In the genomic region with DNA sequence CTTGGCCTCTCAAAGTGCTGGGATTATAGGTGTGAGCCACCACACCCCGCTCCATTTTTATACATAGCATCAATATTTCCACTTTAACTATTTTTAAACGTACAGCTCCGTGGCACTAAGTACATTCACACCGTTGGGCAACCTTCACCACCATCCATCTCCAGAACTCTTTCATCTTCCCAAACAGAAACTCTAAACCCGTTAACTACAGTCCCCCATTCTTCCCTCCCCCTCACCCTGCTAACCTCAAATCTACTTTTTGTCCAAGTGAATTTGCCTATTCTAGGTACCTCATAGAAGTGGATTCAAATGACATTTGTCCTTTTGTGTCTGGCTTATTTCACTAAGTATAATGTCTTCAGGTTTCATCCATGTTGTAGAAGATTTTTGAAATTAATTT, we compare ENCODE assay signal across 24 cellular contexts. TPM values are rescaled to one million over a fixed set of nuclear protein-coding genes. Genes with fewer than 3 reads are reported as not detected.
DNase-seq lines count a peak whose midpoint lies in the region; ATAC-seq, FAIRE-seq and TF ChIP-seq lines count a peak whose summit lies in the region.
"Had no signal": no experiment of that assay in that cellular context is flagged by ENCODE, and none has a peak within 500 bp of the region (broad histone marks: within the 10 kb centered on the region; RNA-seq: fewer than 3 reads in every experiment).

No MANE protein-coding gene starts in this region.

- peaks cover 51% of the 10 kb centered on the region for H3K4me1 ChIP-seq in DND-41 (ENCODE audit: insufficient read depth, low read length)
- H3K4me1 ChIP-seq in Karpas-422 (ENCODE audit: low read length), result peaks cover 68% of the 10 kb centered on the region
- H3K4me1 ChIP-seq in breast epithelium, result no peaks in the 10 kb centered on the region

- H3K9me2 ChIP-seq in Karpas-422 (replicated peaks; ENCODE audit: insufficient read depth, low read length), result no peaks in the 10 kb centered on the region

- H3K27ac ChIP-seq in DND-41 (ENCODE audit: low read length) (peak overlapping the region; percentile 63; the same call in 1 of the 2 replicates), Karpas-422 (ENCODE audit: low read length) (peak overlapping the region; percentile 99), breast epithelium (no peak overlapping the region)
- H3K27ac ChIP-seq: 22Rv1, GM23248 had no signal

- CTCF ChIA-PET in activated CD8-positive, alpha-beta T cell treated with anti-CD3 and anti-CD28 coated beads for 36 hours (lab: Charles Lee), result interaction anchor here (1.4 kb wide), 1 partner anchor 281 kb away, joined by 3 read pairs; the partner anchor contains the start of gene SLC2A11
- CTCF ChIA-PET in activated CD8-positive, alpha-beta T cell treated with anti-CD3 and anti-CD28 coated beads, Interleukin-2, amount 10 ng/mL, durations not matched to agents 7 days and 5 days (lab: Charles Lee), result no interaction called here
- CTCF ChIA-PET in WTC11 (lab: Charles Lee), result interaction anchor here (1.8 kb wide), 1 partner anchor 15 kb away, joined by 12 read pairs; no protein-coding TSS in a partner anchor

- no peaks in the 10 kb centered on the region for H3K9me3 ChIP-seq in DND-41 (ENCODE audit: insufficient read depth, low read length, severe bottlenecking)
- no peaks in the 10 kb centered on the region for H3K9me3 ChIP-seq in Karpas-422 (ENCODE audit: low read length)
- H3K9me3 ChIP-seq in breast epithelium, result no peaks in the 10 kb centered on the region

- peak; percentile 5 for FAIRE-seq in urothelium cell line (lab: Jason Lieb, UNC)
- FAIRE-seq: A204.1, G401.6, GM12892, GM19239, H1 had no signal

- intact Hi-C loops in activated CD8-positive, alpha-beta T cell treated with anti-CD3 and anti-CD28 coated beads for 36 hours (cut with micrococcal nuclease), result no loop called here
- intact Hi-C loops in breast epithelium (cut with DNase I; ENCODE audit: low total_unique reads), result no loop called here

- H3K27me3 Mint-ChIP-seq in activated CD8-positive, alpha-beta T cell treated with anti-CD3 and anti-CD28 coated beads for 36 hours, result peaks cover 30% of the 10 kb centered on the region
- H3K27me3 Mint-ChIP-seq in activated CD8-positive, alpha-beta T cell treated with anti-CD3 and anti-CD28 coated beads, Interleukin-2, amount 10 ng/mL, durations not matched to agents 7 days and 5 days (ENCODE audit: low read depth), result peaks cover 27% of the 10 kb centered on the region
- H3K27me3 Mint-ChIP-seq in WTC11 (ENCODE audit: low read depth), result peaks cover 8% of the 10 kb centered on the region

- TF ChIP-seq CTCF in activated CD8-positive, alpha-beta T cell treated with anti-CD3 and anti-CD28 coated beads for 36 hours (IDR thresholded peaks at IDR 0.05), result no peak
- TF ChIP-seq CTCF in DND-41 (IDR thresholded peaks at IDR 0.05; ENCODE audit: borderline replicate concordance, extremely low read depth, low read length, poor library complexity, severe bottlenecking), result no peak
- no peak for TF ChIP-seq CTCF in breast epithelium (IDR thresholded peaks at IDR 0.05)
- no peak for TF ChIP-seq CTCF in WTC11 (IDR thresholded peaks at IDR 0.05)

- H3K27ac Mint-ChIP-seq in activated CD8-positive, alpha-beta T cell treated with anti-CD3 and anti-CD28 coated beads for 36 hours, result no peak overlapping the region
- no peak overlapping the region for H3K27ac Mint-ChIP-seq in activated CD8-positive, alpha-beta T cell treated with anti-CD3 and anti-CD28 coated beads, Interleukin-2, amount 10 ng/mL, durations not matched to agents 7 days and 5 days
- H3K27ac Mint-ChIP-seq in WTC11, result no peak overlapping the region
- H3K27ac Mint-ChIP-seq: B cell had no signal

- H3K79me2 ChIP-seq in DND-41 (ENCODE audit: insufficient read depth, low read length) (peaks cover 12% of the 10 kb centered on the region), Karpas-422 (ENCODE audit: low read length) (0 out of 2 replicates have a peak, but pooled peaks cover 4% of the 10 kb centered on the region)

- peaks cover 4% of the 10 kb centered on the region for H3K4me1 Mint-ChIP-seq in activated CD8-positive, alpha-beta T cell treated with anti-CD3 and anti-CD28 coated beads for 36 hours (ENCODE audit: low read depth)
- H3K4me1 Mint-ChIP-seq in activated CD8-positive, alpha-beta T cell treated with anti-CD3 and anti-CD28 coated beads, Interleukin-2, amount 10 ng/mL, durations not matched to agents 7 days and 5 days (ENCODE audit: low read depth), result peaks cover 19% of the 10 kb centered on the region
- no peaks in the 10 kb centered on the region for H3K4me1 Mint-ChIP-seq in WTC11
- H3K4me1 Mint-ChIP-seq: CD4-positive, alpha-beta memory T cell had no signal

- POLR2A ChIA-PET in activated CD8-positive, alpha-beta T cell treated with anti-CD3 and anti-CD28 coated beads for 36 hours (lab: Charles Lee), result no interaction called here
- POLR2A ChIA-PET in activated CD8-positive, alpha-beta T cell treated with anti-CD3 and anti-CD28 coated beads, Interleukin-2, amount 10 ng/mL, durations not matched to agents 7 days and 5 days (lab: Charles Lee), result no interaction called here
- POLR2A ChIA-PET in WTC11 (lab: Charles Lee), result no interaction called here

- H2AFZ ChIP-seq in DND-41 (ENCODE audit: low read depth, low read length), result no peak overlapping the region
- H2AFZ ChIP-seq in Karpas-422 (ENCODE audit: low read length), result no peak overlapping the region
- H2AFZ ChIP-seq: GM23248 had no signal

- H3K36me3 Mint-ChIP-seq in activated CD8-positive, alpha-beta T cell treated with anti-CD3 and anti-CD28 coated beads for 36 hours (ENCODE audit: low read depth), result no peaks in the 10 kb centered on the region
- H3K36me3 Mint-ChIP-seq in activated CD8-positive, alpha-beta T cell treated with anti-CD3 and anti-CD28 coated beads, Interleukin-2, amount 10 ng/mL, durations not matched to agents 7 days and 5 days (ENCODE audit: low read depth), result no peaks in the 10 kb centered on the region
- no peaks in the 10 kb centered on the region for H3K36me3 Mint-ChIP-seq in WTC11
- H3K36me3 Mint-ChIP-seq: CD4-positive, alpha-beta memory T cell had no signal

- no peak overlapping the region for H3K4me3 ChIP-seq in DND-41 (ENCODE audit: low read depth in 1 of 2, low read length in 2 of 2)
- H3K4me3 ChIP-seq in Karpas-422 (ENCODE audit: low read length), result peak overlapping the region; percentile 72; the same call in 1 of the 2 replicates
- no peak overlapping the region for H3K4me3 ChIP-seq in breast epithelium
- H3K4me3 ChIP-seq: GM23248 had no signal

- H3K9ac ChIP-seq in DND-41 (ENCODE audit: low read depth, low read length) (peak overlapping the region; percentile 30; the same call in 1 of the 2 replicates), Karpas-422 (ENCODE audit: low read length) (peak overlapping the region; percentile 99)
- H3K9ac ChIP-seq: GM23248 had no signal

- no peak overlapping the region for H3K4me3 Mint-ChIP-seq in activated CD8-positive, alpha-beta T cell treated with anti-CD3 and anti-CD28 coated beads for 36 hours
- no peak overlapping the region for H3K4me3 Mint-ChIP-seq in activated CD8-positive, alpha-beta T cell treated with anti-CD3 and anti-CD28 coated beads, Interleukin-2, amount 10 ng/mL, durations not matched to agents 7 days and 5 days
- H3K4me3 Mint-ChIP-seq in WTC11, result no peak overlapping the region
- H3K4me3 Mint-ChIP-seq: B cell; CD4-positive, alpha-beta memory T cell had no signal

- H4K20me1 ChIP-seq in DND-41 (ENCODE audit: insufficient read depth, low read length) (no peaks in the 10 kb centered on the region), Karpas-422 (ENCODE audit: insufficient read depth, low read depth, low read length) (no peaks in the 10 kb centered on the region)

- H3K4me2 ChIP-seq in DND-41 (ENCODE audit: insufficient read depth, low read length) (no peak overlapping the region), Karpas-422 (ENCODE audit: low read depth, low read length, poor library complexity, severe bottlenecking) (peak overlapping the region; percentile 87)

- ATAC-seq in activated CD8-positive, alpha-beta T cell treated with anti-CD3 and anti-CD28 coated beads for 36 hours, result peak; percentile 30
- no peak for ATAC-seq in activated CD8-positive, alpha-beta T cell treated with anti-CD3 and anti-CD28 coated beads, Interleukin-2, amount 10 ng/mL, durations not matched to agents 7 days and 5 days
- ATAC-seq in DND-41 (ENCODE audit: insufficient read depth, low read depth) (peak; percentile 17; the same call in 2 of the 3 replicates), WTC11 (no peak), GM18867 (IDR thresholded peaks at IDR 0.05; ENCODE audit: unreplicated experiment) (no peak)

- H3K27me3 ChIP-seq in DND-41 (ENCODE audit: insufficient read depth, low read length, poor library complexity) (no peaks in the 10 kb centered on the region), Karpas-422 (ENCODE audit: low read length) (no peaks in the 10 kb centered on the region), breast epithelium (no peaks in the 10 kb centered on the region)

- H3K36me3 ChIP-seq in DND-41 (ENCODE audit: insufficient read depth, low read length), result no peaks in the 10 kb centered on the region; the same call in 1 of the 2 replicates
- peaks cover 4% of the 10 kb centered on the region; the same call in 1 of the 2 replicates for H3K36me3 ChIP-seq in Karpas-422 (ENCODE audit: insufficient read depth, low read length)
- H3K36me3 ChIP-seq in breast epithelium, result no peaks in the 10 kb centered on the region

- no peak for TF ChIP-seq POLR2A in breast epithelium (IDR thresholded peaks at IDR 0.05)

- H3K9me3 Mint-ChIP-seq in activated CD8-positive, alpha-beta T cell treated with anti-CD3 and anti-CD28 coated beads for 36 hours, result no peaks in the 10 kb centered on the region
- no peaks in the 10 kb centered on the region for H3K9me3 Mint-ChIP-seq in activated CD8-positive, alpha-beta T cell treated with anti-CD3 and anti-CD28 coated beads, Interleukin-2, amount 10 ng/mL, durations not matched to agents 7 days and 5 days (ENCODE audit: insufficient read depth)
- H3K9me3 Mint-ChIP-seq in WTC11, result peaks cover 8% of the 10 kb centered on the region; the same call in 1 of the 2 replicates

- no peak for DNase-seq in activated CD8-positive, alpha-beta T cell treated with anti-CD3 and anti-CD28 coated beads for 36 hours
- no peak for DNase-seq in activated CD8-positive, alpha-beta T cell treated with anti-CD3 and anti-CD28 coated beads, Interleukin-2, amount 10 ng/mL, durations not matched to agents 7 days and 5 days
- DNase-seq in DND-41 (peak; percentile 58), Karpas-422 (peak; percentile 79), urothelium cell line (ENCODE audit: low spot score) (no peak), breast epithelium (ENCODE audit: low spot score in 2 of 2) (no peak), WTC11 (ENCODE audit: low spot score) (no peak)
- DNase-seq: C1 segment of cervical spinal cord; Calu3; CD4-positive, alpha-beta memory T cell; COR-L47; DMS53; DMS79 treated with DMSO at 0.1 percent for 48 hours; GM23248; H7; HCEC 1CT had no signal

RNA-seq across cellular contexts. Expression of gene IGLL1, which starts 3.4 kb away (rescaled TPM):
- total RNA-seq in activated CD8-positive, alpha-beta T cell treated with anti-CD3 and anti-CD28 coated beads for 36 hours, result not detected
- not detected for total RNA-seq in activated CD8-positive, alpha-beta T cell treated with anti-CD3 and anti-CD28 coated beads, Interleukin-2, amount 10 ng/mL, durations not matched to agents 7 days and 5 days
- total RNA-seq in Karpas-422 (2014; rRNA removed; shearing (Covaris generic); ENCODE audit: low replicate concordance), result 100 and 171 TPM in 2 replicates
- total RNA-seq in breast epithelium (not detected), WTC11 (2021) (not detected in 3 replicates)
- total RNA-seq: B cell; Calu3; CD4-positive, alpha-beta memory T cell; GM23248; H1; H7 had no signal

RNA-seq across cellular contexts. Expression of gene DRICH1, which starts 55.4 kb away (rescaled TPM):
- total RNA-seq in activated CD8-positive, alpha-beta T cell treated with anti-CD3 and anti-CD28 coated beads for 36 hours, result under 1 TPM in 1 of 2 experiments, not detected in 1; 0.23 TPM
- under 1 TPM; 0.21 to 0.29 TPM for total RNA-seq in activated CD8-positive, alpha-beta T cell treated with anti-CD3 and anti-CD28 coated beads, Interleukin-2, amount 10 ng/mL, durations not matched to agents 7 days and 5 days
- 1.2 TPM in 1 of 2 replicates, not detected in the other for total RNA-seq in Karpas-422 (2014; rRNA removed; shearing (Covaris generic); ENCODE audit: low replicate concordance)
- total RNA-seq in breast epithelium (1 to 10 TPM in 2 of 3 donors, not detected in 1; 1.0 to 1.3 TPM), WTC11 (2021) (0.21 to 0.32 TPM (median 0.26 TPM) in 3 replicates)
- total RNA-seq: GM23248, H7 had no signal

Comparison
In these comparisons a context has a peak if more than half of its experiments do, and no peak if none do; other contexts are left out.
1. ATAC-seq: peak in activated CD8-positive, alpha-beta T cell treated with anti-CD3 and anti-CD28 coated beads for 36 hours (single experiment) and DND-41 (single experiment); none in activated CD8-positive, alpha-beta T cell treated with anti-CD3 and anti-CD28 coated beads, Interleukin-2, amount 10 ng/mL, durations not matched to agents 7 days and 5 days (single experiment), WTC11 (single experiment) and GM18867 (single experiment).
2. DNase-seq: peak in DND-41 (single experiment) and Karpas-422 (single experiment); none in activated CD8-positive, alpha-beta T cell treated with anti-CD3 and anti-CD28 coated beads for 36 hours (single experiment), activated CD8-positive, alpha-beta T cell treated with anti-CD3 and anti-CD28 coated beads, Interleukin-2, amount 10 ng/mL, durations not matched to agents 7 days and 5 days (single experiment), urothelium cell line (single experiment), breast epithelium (0 of 2) and WTC11 (single experiment).
3. H3K27ac ChIP-seq: peak in DND-41 (single experiment) and Karpas-422 (single experiment); none in breast epithelium (0 of 2).
4. RNA of gene IGLL1, which starts 3.4 kb away (total RNA-seq): 100 to 171 TPM in Karpas-422; not detected in activated CD8-positive, alpha-beta T cell treated with anti-CD3 and anti-CD28 coated beads for 36 hours, not detected in activated CD8-positive, alpha-beta T cell treated with anti-CD3 and anti-CD28 coated beads, Interleukin-2, amount 10 ng/mL, durations not matched to agents 7 days and 5 days, not detected in breast epithelium and not detected in WTC11; every median in the first group is over 100 times any median in the second.